ENCODE assay signal across 22 cellular contexts in genomic region chr2:42186945-42187632, GRCh38.
"Had no signal": no experiment of that assay in that cellular context is flagged by ENCODE, and none has a peak within 500 bp of the region (broad histone marks: within the 10 kb centered on the region; RNA-seq: fewer than 3 reads in every experiment).

No MANE protein-coding gene starts in this region.

- ATAC-seq: upper lobe of right lung had no signal

- H3K27me3 Mint-ChIP-seq: activated B cell treated with CpG ODN at 0.5 μM for 24 hours; activated CD4-positive, alpha-beta T cell treated with anti-CD3 and anti-CD28 coated beads, Interleukin-2, amount 10 ng/mL, durations not matched to agents 24 days and 14 days; dendritic cell treated with granulocyte-macrophage colony-stimulating factor and Interleukin-4, amounts not matched to agents 40 ng/mL and 50 ng/mL, for 4 days had no signal

- FAIRE-seq: bronchial epithelial cell, endothelial cell of umbilical vein had no signal

- H3K27ac Mint-ChIP-seq: activated B cell treated with CpG ODN at 0.5 μM for 24 hours; activated CD4-positive, alpha-beta T cell treated with anti-CD3 and anti-CD28 coated beads, Interleukin-2, amount 10 ng/mL, durations not matched to agents 24 days and 14 days; dendritic cell treated with granulocyte-macrophage colony-stimulating factor and Interleukin-4, amounts not matched to agents 40 ng/mL and 50 ng/mL, for 4 days; nephron progenitor cell had no signal

- H3K9me3 Mint-ChIP-seq: activated B cell treated with CpG ODN at 0.5 μM for 24 hours; activated CD4-positive, alpha-beta T cell treated with anti-CD3 and anti-CD28 coated beads, Interleukin-2, amount 10 ng/mL, durations not matched to agents 24 days and 14 days; dendritic cell treated with granulocyte-macrophage colony-stimulating factor and Interleukin-4, amounts not matched to agents 40 ng/mL and 50 ng/mL, for 4 days; nephron progenitor cell had no signal

- H3K9me3 ChIP-seq: SK-N-SH, upper lobe of right lung had no signal

- H3K4me3 ChIP-seq: upper lobe of right lung had no signal

- H3K36me3 ChIP-seq: upper lobe of right lung had no signal

- H3K4me3 Mint-ChIP-seq: activated B cell treated with CpG ODN at 0.5 μM for 24 hours; activated CD4-positive, alpha-beta T cell treated with anti-CD3 and anti-CD28 coated beads, Interleukin-2, amount 10 ng/mL, durations not matched to agents 24 days and 14 days; dendritic cell treated with granulocyte-macrophage colony-stimulating factor and Interleukin-4, amounts not matched to agents 40 ng/mL and 50 ng/mL, for 4 days; nephron progenitor cell had no signal

- H3K27me3 ChIP-seq: upper lobe of right lung had no signal

- DNase-seq: activated B cell treated with CpG ODN at 0.5 μM for 24 hours; activated CD4-positive, alpha-beta T cell treated with anti-CD3 and anti-CD28 coated beads, Interleukin-2, amount 10 ng/mL, durations not matched to agents 24 days and 14 days; activated CD8-positive, alpha-beta memory T cell treated with anti-CD3 and anti-CD28 coated beads for 24 hours; activated CD8-positive, alpha-beta memory T cell treated with anti-CD3 and anti-CD28 coated beads, Interleukin-2, amount 50 U/mL, for 48 hours; activated naive CD4-positive, alpha-beta T cell; anterior cingulate cortex; cerebellar nuclear complex; effector CD8-positive, alpha-beta T cell; midbrain; nephron progenitor cell; nucleus accumbens; posterior cingulate gyrus; retina; SK-N-SH; stimulated activated CD4-positive, alpha-beta T cell treated with anti-CD3 and anti-CD28 coated beads, Interleukin-12 subunit alpha, Interleukin-12 subunit beta, amount 100 ng/mL, for 4 hours; stimulated activated CD4-positive, alpha-beta T cell treated with anti-CD3 and anti-CD28 coated beads, Interleukin-1b, Interleukin-23, amount 100 ng/mL, for 48 hours; stimulated activated CD8-positive, alpha-beta memory T cell treated with anti-CD3 and anti-CD28 coated beads, Interleukin-4, amount 100 ng/mL, for 48 hours; stimulated activated naive CD4-positive, alpha-beta T cell; upper lobe of right lung had no signal

- H3K27ac ChIP-seq: upper lobe of right lung had no signal
